8 cellular contexts compared by ENCODE assay signal in genomic region chr12:27524839-27525238, GRCh38. TPM values are rescaled to one million over a fixed set of nuclear protein-coding genes. Genes with fewer than 3 reads are reported as not detected.
DNase-seq lines count a peak whose midpoint lies in the region; ATAC-seq, FAIRE-seq and TF ChIP-seq lines count a peak whose summit lies in the region.

No MANE protein-coding gene starts in this region.

- H3K9me3 ChIP-seq in A549: no peaks in the 10 kb centered on the region
- no peaks in the 10 kb centered on the region for H3K9me3 ChIP-seq in HEK293 (ENCODE audit: control insufficient read depth, insufficient read depth, low read depth, low read length)
- no peaks in the 10 kb centered on the region for H3K9me3 ChIP-seq in iPS-18c (ENCODE audit: control insufficient read depth, insufficient read depth, low read length)
- H3K9me3 ChIP-seq in spleen: no peaks in the 10 kb centered on the region

- H3K36me3 ChIP-seq in HEK293 (ENCODE audit: control insufficient read depth in 2 of 2, insufficient read depth in 1 of 2, low read length in 2 of 2): no peaks in the 10 kb centered on the region
- no peaks in the 10 kb centered on the region for H3K36me3 ChIP-seq in spleen

- peak overlapping the region; percentile 78 for H3K4me2 ChIP-seq in A549

- no peaks in the 10 kb centered on the region for H3K36me3 Mint-ChIP-seq in activated naive CD8-positive, alpha-beta T cell

- FAIRE-seq in A549 (lab: Jason Lieb, UNC): no peak

- H3K27me3 Mint-ChIP-seq in activated naive CD8-positive, alpha-beta T cell: no peaks in the 10 kb centered on the region

- intact Hi-C loops in spleen (cut with DNase I; ENCODE audit: low total_unique reads): no loop called here

- DNase-seq in A549 (ENCODE audit: low read depth in 1 of 2, low spot score in 1 of 2): peak; percentile 10 to 23
- no peak for DNase-seq in spleen
- no peak for DNase-seq in NCI-H82 (lab: John Stamatoyannopoulos, UW)
- DNase-seq in stimulated activated CD4-positive, alpha-beta T cell treated with anti-CD3 and anti-CD28 coated beads, Interleukin-2, amount 100 ng/mL, for 24 hours: no peak

- peak overlapping the region; percentile 63 for H3K4me3 ChIP-seq in A549
- H3K4me3 ChIP-seq in HEK293 (ENCODE audit: low read depth, low read length): peak overlapping the region; percentile 65
- peak overlapping the region; percentile 95 for H3K4me3 ChIP-seq in iPS-18c (ENCODE audit: insufficient read depth, low read depth, low read length)
- H3K4me3 ChIP-seq in spleen: peak overlapping the region; percentile 43 to 74 (median 68)

- H3K4me3 Mint-ChIP-seq in activated naive CD8-positive, alpha-beta T cell: peak overlapping the region; percentile 96

- 1% methylated on average over 9 of the region's 9 CpGs for WGBS in A549 (ENCODE audit: missing lambda C conversion rate)
- 2 to 6% (median 3%) methylated on average over 9 of the region's 9 CpGs for WGBS in spleen, 5 donors

- ATAC-seq in A549: no peak
- ATAC-seq in GM19351 (IDR thresholded peaks at IDR 0.05; ENCODE audit: unreplicated experiment): no peak

- H3K4me1 Mint-ChIP-seq in activated naive CD8-positive, alpha-beta T cell (ENCODE audit: low read depth): peaks cover 27% of the 10 kb centered on the region

- POLR2A ChIA-PET in A549 (lab: Yijun Ruan, JAX): interaction anchor here (0.5 to 2.8 kb wide), 15 partner anchors 12 to 194 kb away, joined by 3 to 43 read pairs (median 6); no protein-coding TSS in a partner anchor
- POLR2A ChIA-PET in HEK293 (lab: Yijun Ruan, JAX): interaction anchor here (0.8 to 2.2 kb wide), 6 partner anchors 8 to 90 kb away, joined by 3 to 16 read pairs (median 8); no protein-coding TSS in a partner anchor

- no peak for TF ChIP-seq POLR2A in A549 (IDR thresholded peaks at IDR 0.05; ENCODE audit: low read length)
- no peak for TF ChIP-seq POLR2A in spleen (IDR thresholded peaks at IDR 0.05)

- CTCF ChIA-PET in A549 (lab: Yijun Ruan, JAX): interaction anchor here (0.6 to 3.7 kb wide), 7 partner anchors 9 to 1275 kb away, joined by 3 to 27 read pairs (median 5); no protein-coding TSS in a partner anchor
- CTCF ChIA-PET in HEK293 (lab: Yijun Ruan, JAX): interaction anchor here (0.6 to 1.5 kb wide), 5 partner anchors 12 to 130 kb away, joined by 3 to 7 read pairs (median 4); no protein-coding TSS in a partner anchor

- peak overlapping the region; percentile 8 for H3K27ac Mint-ChIP-seq in activated naive CD8-positive, alpha-beta T cell

- H3K9me3 Mint-ChIP-seq in activated naive CD8-positive, alpha-beta T cell (ENCODE audit: low read depth): no peaks in the 10 kb centered on the region

- H3K27ac ChIP-seq in A549 (peak overlapping the region; percentile 86 to 94), HEK293 (ENCODE audit: extremely low read depth, low read depth, low read length) (no peak overlapping the region), spleen (peak overlapping the region; percentile 79 to 90 (median 87))

- 0 out of 5 replicates have a peak, but pooled peaks of 1 of the 2 experiments have one; percentile 16 for TF ChIP-seq RAD21 in A549 (conservative IDR thresholded peaks at IDR 0.05 in 1 of 2, IDR thresholded peaks at IDR 0.05 in 1 of 2)

- TF ChIP-seq EP300 in A549 (IDR thresholded peaks at IDR 0.05): no peak

- H3K4me1 ChIP-seq in A549 (peaks cover 21% of the 10 kb centered on the region), HEK293 (ENCODE audit: control insufficient read depth, insufficient read depth, low read length) (no peaks in the 10 kb centered on the region), spleen (peaks cover 0 to 57% (median 35%) of the 10 kb centered on the region in 6 donors)

- TF ChIP-seq CTCF in A549 (IDR thresholded peaks at IDR 0.05): no peak; the same call in 2 of the 3 replicates
- TF ChIP-seq CTCF in HEK293 (tag by site-specific recombination; IDR thresholded peaks at IDR 0.05): no peak
- TF ChIP-seq CTCF in spleen (IDR thresholded peaks at IDR 0.05 in 8 of 11, conservative IDR thresholded peaks at IDR 0.05 in 3 of 11): no peak

- H3K27me3 ChIP-seq in spleen (replicated peaks in 1 of 7): no peaks in the 10 kb centered on the region

TF ChIP-seq in A549, 52 proteins besides CTCF, POLR2A, EP300 and RAD21:
- no peak for TF ChIP-seq FOSB (CRISPR knock-in tag; IDR thresholded peaks at IDR 0.05)
- no peak for TF ChIP-seq CBX2 (IDR thresholded peaks at IDR 0.05; ENCODE audit: borderline replicate concordance, low read depth)
- TF ChIP-seq ZSCAN20 (CRISPR knock-in tag; IDR thresholded peaks at IDR 0.05): no peak
- TF ChIP-seq USF2 (IDR thresholded peaks at IDR 0.05): no peak
- peak; percentile 13; the same call in 1 of the 3 replicates for TF ChIP-seq SMC3 (IDR thresholded peaks at IDR 0.05)

TF ChIP-seq in HEK293, 187 proteins besides CTCF, POLR2A, EP300 and RAD21:
- TF ChIP-seq ZNF658 (tag by site-specific recombination; IDR thresholded peaks at IDR 0.05) (no peak), ZNF585B (tag by site-specific recombination; IDR thresholded peaks at IDR 0.05) (no peak), SCRT1 (tag by site-specific recombination; IDR thresholded peaks at IDR 0.05; ENCODE audit: borderline replicate concordance) (peak; percentile 25; the same call in 1 of the 2 replicates), SP7 (tag by site-specific recombination; IDR thresholded peaks at IDR 0.05) (peak; percentile 72), PRDM6 (tag by site-specific recombination; IDR thresholded peaks at IDR 0.05) (0 out of 2 replicates have a peak, but pooled peaks have one; percentile 29), ZNF692 (tag by site-specific recombination; IDR thresholded peaks at IDR 0.05) (0 out of 2 replicates have a peak, but pooled peaks have one; percentile 52), ZNF664 (tag by site-specific recombination; IDR thresholded peaks at IDR 0.05) (0 out of 2 replicates have a peak, but pooled peaks have one; percentile 39), SALL2 (tag by site-specific recombination; IDR thresholded peaks at IDR 0.05; ENCODE audit: borderline replicate concordance) (no peak)
TF ChIP-seq in HEK293: peak in this region for 5.

RNA-seq across cellular contexts. Expression of gene PPFIBP1, which starts 0.8 kb away (rescaled TPM):
- polyA plus RNA-seq in A549 (2011; rRNA removed) (85.3 and 89.0 TPM in 2 replicates), A549 (2017; fragmentation: RNase III; extraction: RNeasy Plus Mini Kit Qiagen cat#74134 plus additional on column Dnase treatment) (24.8 to 31.4 TPM (median 29.8 TPM) in 3 replicates), spleen (10 to 100 TPM in 1 of 3 donors, 1 to 10 TPM in 2; 3.7 to 10.7 (median 4.1) TPM)
- 13.6 and 14.2 TPM in 2 replicates for polyA plus RNA-seq in A549 (2012; cell fraction: cytosol; rRNA removed)
- polyA plus RNA-seq in A549 (2012; cell fraction: nucleus; rRNA removed): 13.3 and 25.1 TPM in 2 replicates
- 87.7 and 105 TPM in 2 replicates for polyA minus RNA-seq in A549 (2011; rRNA and poly(A)+ RNA removed)
- 100 to 1,000 TPM in 5 of 7 donors, 10 to 100 TPM in 2; 71.4 to 182 (median 121) TPM for total RNA-seq in spleen

Comparison
In these comparisons a context has a peak if more than half of its experiments do, and no peak if none do; other contexts are left out.
1. DNase-seq: peak in A549 (2 of 2); none in spleen (single experiment), NCI-H82 (single experiment) and stimulated activated CD4-positive, alpha-beta T cell treated with anti-CD3 and anti-CD28 coated beads, Interleukin-2, amount 100 ng/mL, for 24 hours (0 of 2).
2. Peak in every context shown above with its lines, with median percentiles within 50 percentile points of each other: H3K4me3 ChIP-seq.